In genomic region chr17:78144736-78145641, GRCh38 we compare ENCODE assay signal across 1 cellular context.
A peak's percentile ranks its signal among the peaks of the same experiment; 100 is the strongest.
TF ChIP-seq lines count a peak whose summit lies in the region.

No MANE protein-coding gene starts in this region.

TF ChIP-seq in HepG2, 621 proteins besides CTCF, POLR2A, EP300 and RAD21 (continued from another document and continues in another):
- TF ChIP-seq NFAT5 (CRISPR knock-in tag; IDR thresholded peaks at IDR 0.05), result peak; percentile 66; the same call in 1 of the 2 replicates
- TF ChIP-seq ZNF883 (CRISPR knock-in tag; IDR thresholded peaks at IDR 0.05; ENCODE audit: not compliant biosample characterization), result peak; percentile 84
- TF ChIP-seq ZC3H13 (CRISPR knock-in tag; IDR thresholded peaks at IDR 0.05), result peak; percentile 89; the same call in 1 of the 2 replicates
- 0 out of 2 replicates have a peak, but pooled peaks have one; percentile 19 for TF ChIP-seq ZNF567 (CRISPR knock-in tag; IDR thresholded peaks at IDR 0.05; ENCODE audit: borderline replicate concordance)
- TF ChIP-seq SRY (CRISPR knock-in tag; IDR thresholded peaks at IDR 0.05), result 0 out of 2 replicates have a peak, but pooled peaks have one; percentile 30
- peak; percentile 77; the same call in 1 of the 2 replicates for TF ChIP-seq ZSCAN12 (CRISPR knock-in tag; IDR thresholded peaks at IDR 0.05)
- peak; percentile 82 for TF ChIP-seq ZMAT3 (CRISPR knock-in tag; conservative IDR thresholded peaks at IDR 0.05)
- TF ChIP-seq ZUFSP (CRISPR knock-in tag; IDR thresholded peaks at IDR 0.05; ENCODE audit: borderline replicate concordance), result no peak
- peak; percentile 78 for TF ChIP-seq SNAPC4 (CRISPR knock-in tag; IDR thresholded peaks at IDR 0.05)
- TF ChIP-seq NR0B2 (CRISPR knock-in tag; IDR thresholded peaks at IDR 0.05), result 0 out of 2 replicates have a peak, but pooled peaks have one; percentile 44
- TF ChIP-seq SOX6 (IDR thresholded peaks at IDR 0.05), result no peak
- TF ChIP-seq SOX6 (CRISPR knock-in tag; IDR thresholded peaks at IDR 0.05), result peak; percentile 47
- no peak for TF ChIP-seq CHD4 (IDR thresholded peaks at IDR 0.05; ENCODE audit: borderline replicate concordance, low read length)
- TF ChIP-seq PITX1 (CRISPR knock-in tag; IDR thresholded peaks at IDR 0.05), result peak; percentile 37; the same call in 1 of the 2 replicates
- peak; percentile 89 for TF ChIP-seq BORCS8-MEF2B (CRISPR knock-in tag; IDR thresholded peaks at IDR 0.05)
- peak; percentile 44; the same call in 1 of the 2 replicates for TF ChIP-seq SMYD3 (CRISPR knock-in tag; IDR thresholded peaks at IDR 0.05)
- peak; percentile 93 for TF ChIP-seq ZNF687 (CRISPR knock-in tag; IDR thresholded peaks at IDR 0.05)
- peak; percentile 68; the same call in 1 of the 2 replicates for TF ChIP-seq ZNF580 (CRISPR knock-in tag; IDR thresholded peaks at IDR 0.05; ENCODE audit: borderline replicate concordance, low read depth)
- TF ChIP-seq TFAP4 (IDR thresholded peaks at IDR 0.05; ENCODE audit: borderline replicate concordance, low read depth), result peak; percentile 76; the same call in 1 of the 2 replicates
- TF ChIP-seq CAMTA2 (CRISPR knock-in tag; IDR thresholded peaks at IDR 0.05; ENCODE audit: borderline replicate concordance), result no peak
- peak; percentile 45; the same call in 1 of the 2 replicates for TF ChIP-seq BHLHE40 (IDR thresholded peaks at IDR 0.05; ENCODE audit: low read length)
- no peak for TF ChIP-seq ZNF562 (CRISPR knock-in tag; IDR thresholded peaks at IDR 0.05; ENCODE audit: borderline replicate concordance)
- peak; percentile 41; the same call in 1 of the 3 replicates for TF ChIP-seq MXI1 (IDR thresholded peaks at IDR 0.05; ENCODE audit: borderline replicate concordance, low read depth, low read length)
- 0 out of 2 replicates have a peak, but pooled peaks have one; percentile 5 for TF ChIP-seq SETDB1 (CRISPR knock-in tag; IDR thresholded peaks at IDR 0.05; ENCODE audit: borderline replicate concordance)
- no peak for TF ChIP-seq SMC3 (IDR thresholded peaks at IDR 0.05; ENCODE audit: low read length)
- no peak for TF ChIP-seq MBD4 (IDR thresholded peaks at IDR 0.05; ENCODE audit: borderline replicate concordance, low read length)
- peak; percentile 54; the same call in 1 of the 2 replicates for TF ChIP-seq DRAP1 (CRISPR knock-in tag; IDR thresholded peaks at IDR 0.05)
- peak; percentile 69; the same call in 1 of the 2 replicates for TF ChIP-seq ZNF761 (CRISPR knock-in tag; conservative IDR thresholded peaks at IDR 0.05)
- no peak for TF ChIP-seq SIN3B (IDR thresholded peaks at IDR 0.05; ENCODE audit: low read length)
- 0 out of 2 replicates have a peak, but pooled peaks have one; percentile 28 for TF ChIP-seq PHF20 (CRISPR knock-in tag; IDR thresholded peaks at IDR 0.05)
- TF ChIP-seq PPARG (CRISPR knock-in tag; conservative IDR thresholded peaks at IDR 0.05), result peak; percentile 81; the same call in 1 of the 2 replicates
- TF ChIP-seq FLYWCH1 (CRISPR knock-in tag; IDR thresholded peaks at IDR 0.05), result no peak
- peak; percentile 79; the same call in 1 of the 2 replicates for TF ChIP-seq ZBTB20 (CRISPR knock-in tag; IDR thresholded peaks at IDR 0.05; ENCODE audit: borderline replicate concordance, low read depth)
- TF ChIP-seq GMEB1 (CRISPR knock-in tag; IDR thresholded peaks at IDR 0.05; ENCODE audit: borderline replicate concordance), result peak; percentile 28; the same call in 1 of the 2 replicates
- TF ChIP-seq TOPORS (CRISPR knock-in tag; IDR thresholded peaks at IDR 0.05), result peak; percentile 56; the same call in 1 of the 2 replicates
